Comparison of ENCODE assay signal across 8 cellular contexts in genomic region chr1:244971524-244972216, GRCh38.
A peak's percentile ranks its signal among the peaks of the same experiment; 100 is the strongest.
DNase-seq lines count a peak whose midpoint lies in the region; ATAC-seq and TF ChIP-seq lines count a peak whose summit lies in the region.

No MANE protein-coding gene starts in this region.

- POLR2A ChIA-PET in AG04450 (lab: Yijun Ruan, JAX), result interaction anchor here (0.7 to 4.1 kb wide), 4 partner anchors 71 to 1815 kb away, joined by 5 to 42 read pairs (median 12); partner anchors contain the start of gene HNRNPU
- POLR2A ChIA-PET in HCT116 (lab: Charles Lee), result interaction anchor here (0.6 kb wide), 1 partner anchor 107 kb away, joined by 3 read pairs; the partner anchor contains the start of gene HNRNPU
- POLR2A ChIA-PET in activated CD4-positive, alpha-beta memory T cell treated with anti-CD3 and anti-CD28 coated beads, Interleukin-2, amount 10 ng/mL, durations not matched to agents 7 days and 5 days (lab: Charles Lee), result interaction anchor here (0.6 to 6.0 kb wide), 17 partner anchors 8 to 538 kb away, joined by 3 to 146 read pairs (median 4); partner anchors contain the start of genes ADSS2, COX20, DESI2 and HNRNPU

- intact Hi-C loops in HCT116 (cut with micrococcal nuclease), result loop anchor here (2.0 kb wide), 1 partner anchor 137 kb away; the partner anchor contains the start of gene COX20

- H3K36me3 Mint-ChIP-seq in activated CD4-positive, alpha-beta memory T cell treated with anti-CD3 and anti-CD28 coated beads, Interleukin-2, amount 10 ng/mL, durations not matched to agents 7 days and 5 days (ENCODE audit: low read depth), result peaks cover 6% of the 10 kb centered on the region

- peaks cover 22% of the 10 kb centered on the region for H3K4me1 Mint-ChIP-seq in activated CD4-positive, alpha-beta memory T cell treated with anti-CD3 and anti-CD28 coated beads, Interleukin-2, amount 10 ng/mL, durations not matched to agents 7 days and 5 days

- BruUV-seq in HCT116 (replicated peaks; lab: Mats Ljungman, UMichigan), result no TSS peak

- no peak overlapping the region for H2AFZ ChIP-seq in HCT116 (ENCODE audit: low read depth, low read length, poor library complexity, severe bottlenecking)

- H3K4me3 ChIP-seq in AG04450 (ENCODE audit: low read depth, low read length) (peak overlapping the region; percentile 73), HCT116 (replicated peaks in 1 of 2; ENCODE audit: low read depth in 1 of 2, low read length in 2 of 2) (peak overlapping the region; percentile 60 to 67), skin epidermis (peak overlapping the region; percentile 48 to 89 (median 71))

- H3K9me3 Mint-ChIP-seq in activated CD4-positive, alpha-beta memory T cell treated with anti-CD3 and anti-CD28 coated beads, Interleukin-2, amount 10 ng/mL, durations not matched to agents 7 days and 5 days, result no peaks in the 10 kb centered on the region

- ATAC-seq in HCT116 (no peak), GM18867 (IDR thresholded peaks at IDR 0.05; ENCODE audit: unreplicated experiment) (no peak)

- H4K20me1 ChIP-seq in HCT116 (ENCODE audit: insufficient read depth), result no peaks in the 10 kb centered on the region

- H3K27me3 Mint-ChIP-seq in activated CD4-positive, alpha-beta memory T cell treated with anti-CD3 and anti-CD28 coated beads, Interleukin-2, amount 10 ng/mL, durations not matched to agents 7 days and 5 days, result no peaks in the 10 kb centered on the region

- peaks cover 5% of the 10 kb centered on the region; the same call in 1 of the 2 replicates for H3K79me2 ChIP-seq in HCT116 (ENCODE audit: insufficient read depth, low read length)

- no peaks in the 10 kb centered on the region for H3K9me3 ChIP-seq in AG04450 (ENCODE audit: control insufficient read depth, insufficient read depth, low read length)
- no peaks in the 10 kb centered on the region for H3K9me3 ChIP-seq in HCT116 (ENCODE audit: control insufficient read depth in 1 of 2, insufficient read depth in 1 of 2, low read depth in 1 of 2, low read length in 2 of 2)

- peaks cover 12 to 29% of the 10 kb centered on the region in 2 experiments; a peak in 3 of 4 replicates for H3K4me1 ChIP-seq in HCT116 (ENCODE audit: control insufficient read depth in 1 of 2, insufficient read depth in 2 of 2, low read length in 2 of 2)

- TF ChIP-seq CTCF in AG04450 (IDR thresholded peaks at IDR 0.05; ENCODE audit: low read depth, low read length) (no peak), HCT116 (IDR thresholded peaks at IDR 0.05 in 2 of 3, conservative IDR thresholded peaks at IDR 0.05 in 1 of 3; ENCODE audit: borderline replicate concordance in 1 of 3, insufficient read depth in 1 of 3, low read depth in 2 of 3, low read length in 2 of 3) (no peak)

- no peaks in the 10 kb centered on the region for H3K36me3 ChIP-seq in HCT116 (ENCODE audit: control insufficient read depth in 1 of 2, insufficient read depth in 2 of 2, low read length in 2 of 2)

- H3K27ac ChIP-seq in AG04450 (ENCODE audit: low read depth, low read length), result peak overlapping the region; percentile 99
- H3K27ac ChIP-seq in HCT116 (ENCODE audit: low read depth, low read length), result peak overlapping the region; percentile 98
- H3K27ac ChIP-seq in skin epidermis, result peak overlapping the region; percentile 97 to 100 (median 99)

- no peaks in the 10 kb centered on the region for H3K9me2 ChIP-seq in HCT116 (ENCODE audit: insufficient read depth)

- TF ChIP-seq POLR2A in HCT116 (IDR thresholded peaks at IDR 0.05; ENCODE audit: borderline replicate concordance, extremely low read depth, insufficient read depth, insufficient read length), result no peak

- peak overlapping the region; percentile 80 for H3K9ac ChIP-seq in HCT116 (ENCODE audit: low read length)

- RAD21 ChIA-PET in HCT116 (lab: Charles Lee; ENCODE audit: low non-redundant PET in 1 of 2, low total read pairs in 2 of 2, uncharacterized antibody in 2 of 2, unreplicated experiment in 2 of 2), result no interaction called here

- H3K27me3 ChIP-seq in AG04450 (ENCODE audit: control insufficient read depth, insufficient read depth, low read length) (no peaks in the 10 kb centered on the region), HCT116 (ENCODE audit: insufficient read depth, low read length) (no peaks in the 10 kb centered on the region)

- peak overlapping the region; percentile 86 for H3K4me3 Mint-ChIP-seq in activated CD4-positive, alpha-beta memory T cell treated with anti-CD3 and anti-CD28 coated beads, Interleukin-2, amount 10 ng/mL, durations not matched to agents 7 days and 5 days

- DNase-seq in AG04450 (ENCODE audit: low read depth, low spot score) (no peak), HCT116 (ENCODE audit: low read depth, low spot score) (no peak), glomerular endothelial cell (ENCODE audit: extremely low read depth, low read depth, low spot score) (peak; percentile 37), GDM1 (lab: John Stamatoyannopoulos, UW) (no peak)
- no peak for DNase-seq in activated CD4-positive, alpha-beta memory T cell treated with anti-CD3 and anti-CD28 coated beads, Interleukin-2, amount 10 ng/mL, durations not matched to agents 7 days and 5 days
- DNase-seq in stimulated activated CD8-positive, alpha-beta memory T cell treated with anti-CD3 and anti-CD28 coated beads, Interleukin-4, amount 100 ng/mL, for 48 hours, result no peak

- H3K27ac Mint-ChIP-seq in activated CD4-positive, alpha-beta memory T cell treated with anti-CD3 and anti-CD28 coated beads, Interleukin-2, amount 10 ng/mL, durations not matched to agents 7 days and 5 days, result peak overlapping the region; percentile 95

- peak overlapping the region; percentile 85 for H3K4me2 ChIP-seq in HCT116 (ENCODE audit: low read length)

- TF ChIP-seq RAD21 in HCT116 (IDR thresholded peaks at IDR 0.05; ENCODE audit: low read depth), result no peak

- CTCF ChIA-PET in AG04450 (lab: Charles Lee), result interaction anchor here (0.7 to 4.4 kb wide), 7 partner anchors 16 to 111 kb away, joined by 3 to 20 read pairs (median 4); no protein-coding TSS in a partner anchor
- CTCF ChIA-PET in HCT116 (lab: Charles Lee), result interaction anchor here (1.2 to 1.9 kb wide), 2 partner anchors 71 to 170 kb away, joined by 3 to 5 read pairs; no protein-coding TSS in a partner anchor
- CTCF ChIA-PET in activated CD4-positive, alpha-beta memory T cell treated with anti-CD3 and anti-CD28 coated beads, Interleukin-2, amount 10 ng/mL, durations not matched to agents 7 days and 5 days (lab: Charles Lee), result interaction anchor here (0.6 to 4.0 kb wide), 11 partner anchors 12 to 1149 kb away, joined by 3 to 17 read pairs (median 4); partner anchors contain the start of genes COX20 and HNRNPU

TF ChIP-seq in HCT116, 20 proteins besides CTCF, POLR2A, EP300 and RAD21:
- no peak for TF ChIP-seq REST (IDR thresholded peaks at IDR 0.05; ENCODE audit: low read depth)
- TF ChIP-seq SP1 (IDR thresholded peaks at IDR 0.05; ENCODE audit: low read depth), result peak; percentile 6; the same call in 1 of the 2 replicates
